11 cellular contexts compared by ENCODE assay signal in the genomic region with DNA sequence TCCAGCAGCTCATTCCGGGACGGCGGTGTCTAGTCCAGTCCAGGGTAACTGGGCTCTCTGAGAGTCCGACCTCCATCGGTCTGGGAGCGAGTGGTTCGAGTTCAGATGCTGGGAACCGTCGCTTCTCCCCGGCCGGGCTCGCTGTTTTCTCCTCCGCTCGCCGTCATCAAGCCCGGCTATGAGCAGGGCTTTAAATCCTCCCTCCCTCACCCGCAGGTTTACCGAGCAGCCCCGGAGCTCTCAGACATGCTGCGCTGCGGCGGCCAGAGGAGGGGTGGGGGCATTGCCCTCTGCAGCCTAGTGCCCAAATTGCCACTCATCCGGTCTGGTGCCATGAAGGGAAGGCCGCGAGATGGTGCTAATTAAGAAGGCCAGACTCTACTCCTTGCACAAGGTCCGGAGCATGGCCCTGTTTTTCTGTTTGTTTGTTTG. TPM values are rescaled to one million over a fixed set of nuclear protein-coding genes. Genes with fewer than 3 reads are reported as not detected.
DNase-seq lines count a peak whose midpoint lies in the region; ATAC-seq and TF ChIP-seq lines count a peak whose summit lies in the region.
"Had no signal": no experiment of that assay in that cellular context is flagged by ENCODE, and none has a peak within 500 bp of the region (broad histone marks: within the 10 kb centered on the region; RNA-seq: fewer than 3 reads in every experiment).

No MANE protein-coding gene starts in this region.

- H3K27ac ChIP-seq in HUES48 (ENCODE audit: low read depth, low read length) (no peak overlapping the region), spleen (no peak overlapping the region)

- in situ Hi-C loops in ACHN (cut with HindIII; ENCODE audit: low pct_ligation_motif_present, low pct_unique_long_range_greater_than_20kb, low sequenced_read_pairs): no loop called here

- H3K36me3 ChIP-seq in HUES48 (ENCODE audit: control insufficient read depth, insufficient read depth, low read length): no peaks in the 10 kb centered on the region
- H3K36me3 ChIP-seq in spleen: no peaks in the 10 kb centered on the region

- H3K27me3 ChIP-seq in HUES48 (ENCODE audit: control insufficient read depth, insufficient read depth, low read length): peaks cover 100% of the 10 kb centered on the region
- peaks cover 11 to 100% (median 98%) of the 10 kb centered on the region in 7 donors for H3K27me3 ChIP-seq in spleen (replicated peaks in 1 of 7)

- no peak overlapping the region for H3K9ac ChIP-seq in HUES48 (ENCODE audit: low read depth, low read length)

- peak; percentile 46 to 49 for ATAC-seq in left cardiac atrium

- peaks cover 9% of the 10 kb centered on the region; the same call in 1 of the 2 replicates for H3K4me1 ChIP-seq in HUES48 (ENCODE audit: control insufficient read depth, insufficient read depth, low read length)
- peaks cover 5 to 50% (median 33%) of the 10 kb centered on the region in 6 donors for H3K4me1 ChIP-seq in spleen

- intact Hi-C loops in left cardiac atrium (cut with DNase I) (loop anchor here (5.0 to 10.0 kb wide), 7 partner anchors 192 to 651 kb away; no protein-coding TSS in a partner anchor), spleen (cut with DNase I; ENCODE audit: low total_unique reads) (loop anchor here (10.0 kb wide), 1 partner anchor 618 kb away; no protein-coding TSS in a partner anchor)

- WGBS in spleen, 5 donors: 11 to 19% (median 17%) methylated on average over 20 to 26 of the region's 26 CpGs

- no peaks in the 10 kb centered on the region for H3K9me3 ChIP-seq in HUES48 (ENCODE audit: control insufficient read depth, insufficient read depth, low read length)
- H3K9me3 ChIP-seq in spleen: peaks cover 0 to 10% (median 0%) of the 10 kb centered on the region in 8 donors

- TF ChIP-seq CTCF in GM20000 (IDR thresholded peaks at IDR 0.05; ENCODE audit: extremely low read depth, missing control alignments) (no peak), spleen (IDR thresholded peaks at IDR 0.05 in 8 of 11, conservative IDR thresholded peaks at IDR 0.05 in 3 of 11) (no peak)

- H3K4me3 ChIP-seq in HUES48 (ENCODE audit: low read depth, low read length) (peak overlapping the region; percentile 39), spleen (peak overlapping the region in 5 of 8 donors; percentile 10 to 54 (median 14))

- peak; percentile 53 for DNase-seq in GM20000 (ENCODE audit: low spot score)
- no peak for DNase-seq in left cardiac atrium
- no peak for DNase-seq in spleen
- DNase-seq in AG08396 (ENCODE audit: low spot score): no peak
- DNase-seq in ACHN: no peak
- no peak for DNase-seq in effector CD8-positive, alpha-beta T cell (lab: John Stamatoyannopoulos, UW)
- no peak for DNase-seq in cerebellar nuclear complex (lab: John Stamatoyannopoulos, UW)
- DNase-seq: activated CD4-positive, alpha-beta T cell treated with anti-CD3 and anti-CD28 coated beads, Interleukin-2, amount 50 U/mL, for 1 hour; NCI-H1105 treated with DMSO at 0.1 percent for 48 hours had no signal

- TF ChIP-seq POLR2A in spleen (IDR thresholded peaks at IDR 0.05): no peak

RNA-seq across cellular contexts. Expression of a gene that starts 23.2 kb away (rescaled TPM):
- total RNA-seq in left cardiac atrium: 10 to 100 TPM; 63.2 to 75.1 TPM
- total RNA-seq in spleen: 1 to 10 TPM in 5 of 7 donors, under 1 TPM in 2; 0.80 to 6.3 (median 1.5) TPM
- polyA plus RNA-seq in spleen: 1 to 10 TPM in 2 of 3 donors, under 1 TPM in 1; 0.93 to 3.8 (median 2.4) TPM
- total RNA-seq: dermis microvascular lymphatic vessel endothelial cell had no signal

Comparison
In these comparisons a context has a peak if more than half of its experiments do, and no peak if none do; other contexts are left out.
1. RNA of a gene that starts 23.2 kb away (total RNA-seq): 63.2 to 75.1 TPM in left cardiac atrium; 0.80 to 6.3 TPM in spleen; every median in the first group is over 4 times any median in the second.